32 cellular contexts compared by ENCODE assay signal in genomic region chr13:50452028-50452427, GRCh38.
"Had no signal": no experiment of that assay in that cellular context is flagged by ENCODE, and none has a peak within 500 bp of the region (broad histone marks: within the 10 kb centered on the region; RNA-seq: fewer than 3 reads in every experiment).

No MANE protein-coding gene starts in this region.

- DNase-seq: activated B cell treated with CpG ODN at 0.5 μM for 24 hours; activated CD4-positive, alpha-beta T cell treated with anti-CD3 and anti-CD28 coated beads for 48 hours; activated CD4-positive, alpha-beta T cell treated with anti-CD3 and anti-CD28 coated beads, Interleukin-2, amount 50 U/mL, for 1 hour; activated CD4-positive, alpha-beta T cell treated with anti-CD3 and anti-CD28 coated beads, Interleukin-2, amount 50 U/mL, for 48 hours; activated CD8-positive, alpha-beta memory T cell treated with anti-CD3 and anti-CD28 coated beads for 24 hours; activated CD8-positive, alpha-beta T cell treated with anti-CD3 and anti-CD28 coated beads for 36 hours; activated effector memory CD4-positive, alpha-beta T cell treated with Interleukin-2 at 50 U/mL for 16 hours; activated naive CD4-positive, alpha-beta T cell; activated naive CD4-positive, alpha-beta T cell treated with anti-CD3 and anti-CD28 coated beads, Interleukin-2, amount 10 ng/mL, durations not matched to agents 7 days and 5 days; activated naive CD8-positive, alpha-beta T cell treated with anti-CD3 and anti-CD28 coated beads, Interleukin-2, amount 10 ng/mL, durations not matched to agents 7 days and 5 days; activated T-cell treated with anti-CD3 and anti-CD28 coated beads, Interleukin-2, amount 50 U/mL, for 4 hours; central memory CD4-positive, alpha-beta T cell; cerebellar nuclear complex; colonic mucosa; effector CD8-positive, alpha-beta T cell; esophagus squamous epithelium; T-helper 1 cell; T-helper 17 cell; T1000; WERI-Rb-1 had no signal

- H3K36me3 ChIP-seq: ascending aorta, breast epithelium, cardiac muscle cell, colonic mucosa, esophagus squamous epithelium, WERI-Rb-1 had no signal

- H3K27ac ChIP-seq: breast epithelium, cardiac muscle cell, epithelial cell of prostate, esophagus squamous epithelium, WERI-Rb-1 had no signal

- H3K9me3 Mint-ChIP-seq: activated B cell treated with CpG ODN at 0.5 μM for 24 hours; activated CD8-positive, alpha-beta T cell treated with anti-CD3 and anti-CD28 coated beads for 36 hours; activated naive CD4-positive, alpha-beta T cell treated with anti-CD3 and anti-CD28 coated beads, Interleukin-2, amount 10 ng/mL, durations not matched to agents 7 days and 5 days; activated naive CD4-positive, alpha-beta T cell treated with anti-CD3 and anti-CD28 coated beads, Interleukin-2, amount 50 U/mL, for 72 hours; activated T-cell treated with anti-CD3 and anti-CD28 coated beads, Interleukin-2, amount 50 U/mL, for 4 hours; T-helper 2 cell treated with Interferon-gamma antibody and Interleukin-4, amounts not matched to agents 5 μg/mL and 100 μg/mL, for 36 hours had no signal

- H3K4me1 ChIP-seq: breast epithelium, colonic mucosa had no signal

- ATAC-seq: activated CD4-positive, CD25-positive, alpha-beta regulatory T cell treated with anti-CD3 and anti-CD28 coated beads, Interleukin-2, amount 50 U/mL, for 24 hours; activated CD8-positive, alpha-beta T cell treated with anti-CD3 and anti-CD28 coated beads for 36 hours; activated naive CD4-positive, alpha-beta T cell treated with anti-CD3 and anti-CD28 coated beads, Interleukin-2, amount 50 U/mL, for 72 hours; activated T-cell treated with anti-CD3 and anti-CD28 coated beads, Interleukin-2, amount 50 U/mL, for 4 hours; activated T-helper 17 cell treated with anti-CD3 and anti-CD28 coated beads, Interleukin-2, amount 50 U/mL, for 72 hours; T-helper 17 cell had no signal

- H3K9me3 ChIP-seq: ascending aorta, breast epithelium, colonic mucosa, esophagus squamous epithelium had no signal

- H3K27me3 ChIP-seq: ascending aorta, breast epithelium, cardiac muscle cell, colonic mucosa, esophagus squamous epithelium had no signal

- H3K4me3 ChIP-seq: ascending aorta, breast epithelium, cardiac muscle cell, colonic mucosa, esophagus squamous epithelium had no signal

- H3K4me1 Mint-ChIP-seq: activated B cell treated with CpG ODN at 0.5 μM for 24 hours; activated naive CD4-positive, alpha-beta T cell treated with anti-CD3 and anti-CD28 coated beads, Interleukin-2, amount 10 ng/mL, durations not matched to agents 7 days and 5 days; activated naive CD8-positive, alpha-beta T cell treated with anti-CD3 and anti-CD28 coated beads, Interleukin-2, amount 10 ng/mL, durations not matched to agents 7 days and 5 days; activated T-helper 17 cell treated with anti-CD3 and anti-CD28 coated beads, Interleukin-2, amount 50 U/mL, for 72 hours had no signal

- FAIRE-seq: endometrium, endothelial cell of umbilical vein, frontal cortex had no signal

- H3K27ac Mint-ChIP-seq: activated B cell treated with CpG ODN at 0.5 μM for 24 hours; activated CD8-positive, alpha-beta T cell treated with anti-CD3 and anti-CD28 coated beads for 36 hours; activated naive CD4-positive, alpha-beta T cell treated with anti-CD3 and anti-CD28 coated beads, Interleukin-2, amount 10 ng/mL, durations not matched to agents 7 days and 5 days; activated naive CD4-positive, alpha-beta T cell treated with anti-CD3 and anti-CD28 coated beads, Interleukin-2, amount 50 U/mL, for 72 hours; activated naive CD8-positive, alpha-beta T cell treated with anti-CD3 and anti-CD28 coated beads, Interleukin-2, amount 10 ng/mL, durations not matched to agents 7 days and 5 days; activated T-helper 17 cell treated with anti-CD3 and anti-CD28 coated beads, Interleukin-2, amount 50 U/mL, for 72 hours; T-helper 17 cell; T-helper 2 cell treated with Interferon-gamma antibody and Interleukin-4, amounts not matched to agents 5 μg/mL and 100 μg/mL, for 36 hours had no signal

- H3K36me3 Mint-ChIP-seq: activated naive CD4-positive, alpha-beta T cell treated with anti-CD3 and anti-CD28 coated beads, Interleukin-2, amount 10 ng/mL, durations not matched to agents 7 days and 5 days; activated naive CD4-positive, alpha-beta T cell treated with anti-CD3 and anti-CD28 coated beads, Interleukin-2, amount 50 U/mL, for 72 hours; activated naive CD8-positive, alpha-beta T cell treated with anti-CD3 and anti-CD28 coated beads, Interleukin-2, amount 10 ng/mL, durations not matched to agents 7 days and 5 days; brain had no signal

- H3K4me3 Mint-ChIP-seq: activated B cell treated with CpG ODN at 0.5 μM for 24 hours; activated CD8-positive, alpha-beta T cell treated with anti-CD3 and anti-CD28 coated beads for 36 hours; activated naive CD4-positive, alpha-beta T cell treated with anti-CD3 and anti-CD28 coated beads, Interleukin-2, amount 10 ng/mL, durations not matched to agents 7 days and 5 days; activated naive CD8-positive, alpha-beta T cell treated with anti-CD3 and anti-CD28 coated beads, Interleukin-2, amount 10 ng/mL, durations not matched to agents 7 days and 5 days; activated T-cell treated with anti-CD3 and anti-CD28 coated beads, Interleukin-2, amount 50 U/mL, for 4 hours; activated T-helper 17 cell treated with anti-CD3 and anti-CD28 coated beads, Interleukin-2, amount 50 U/mL, for 72 hours; T-helper 17 cell; T-helper 2 cell treated with Interferon-gamma antibody and Interleukin-4, amounts not matched to agents 5 μg/mL and 100 μg/mL, for 36 hours had no signal
